Comparison of ENCODE assay signal across 2 cellular contexts in genomic region chr19:5935473-5936307, GRCh38.
A peak's percentile ranks its signal among the peaks of the same experiment; 100 is the strongest.
TF ChIP-seq lines count a peak whose summit lies in the region.

No MANE protein-coding gene starts in this region.

TF ChIP-seq in HEK293, 187 proteins besides CTCF, POLR2A, EP300 and RAD21:
- TF ChIP-seq ZNF155 (tag by site-specific recombination; IDR thresholded peaks at IDR 0.05), result no peak
- no peak for TF ChIP-seq ZFP3 (tag by site-specific recombination; IDR thresholded peaks at IDR 0.05; ENCODE audit: low read depth)
- TF ChIP-seq ZNF785 (tag by site-specific recombination; IDR thresholded peaks at IDR 0.05), result no peak
- TF ChIP-seq ZNF148 (tag by site-specific recombination; IDR thresholded peaks at IDR 0.05; ENCODE audit: borderline replicate concordance), result no peak
- TF ChIP-seq OSR2 (tag by site-specific recombination; IDR thresholded peaks at IDR 0.05), result peak; percentile 77
- TF ChIP-seq ZSCAN30 (tag by site-specific recombination; IDR thresholded peaks at IDR 0.05), result no peak
- no peak for TF ChIP-seq TCF7L2 (IDR thresholded peaks at IDR 0.05; ENCODE audit: borderline replicate concordance, low read depth, low read length)
- TF ChIP-seq SALL2 (tag by site-specific recombination; IDR thresholded peaks at IDR 0.05; ENCODE audit: borderline replicate concordance), result no peak
- TF ChIP-seq ZNF561 (tag by site-specific recombination; IDR thresholded peaks at IDR 0.05; ENCODE audit: borderline replicate concordance), result peak; percentile 4; the same call in 1 of the 2 replicates
- TF ChIP-seq ZNF571 (tag by site-specific recombination; IDR thresholded peaks at IDR 0.05), result no peak
- no peak for TF ChIP-seq ZNF350 (tag by site-specific recombination; IDR thresholded peaks at IDR 0.05)
- peak; percentile 39; the same call in 1 of the 2 replicates for TF ChIP-seq GLIS1 (tag by site-specific recombination; IDR thresholded peaks at IDR 0.05)
TF ChIP-seq in HEK293: peak in this region for 3.

TF ChIP-seq in K562, 482 proteins besides CTCF, POLR2A, EP300 and RAD21:
- TF ChIP-seq POLR2G (IDR thresholded peaks at IDR 0.05; ENCODE audit: low read depth, low read length) (0 out of 2 replicates have a peak, but pooled peaks have one; percentile 28), MXD1 (CRISPR knock-in tag; IDR thresholded peaks at IDR 0.05; ENCODE audit: borderline replicate concordance, poor library complexity, severe bottlenecking) (no peak)
